In genomic region chr15:62119224-62119925, GRCh38 we compare ENCODE assay signal across 8 cellular contexts. TPM values are rescaled to one million over a fixed set of nuclear protein-coding genes. Genes with fewer than 3 reads are reported as not detected.
DNase-seq lines count a peak whose midpoint lies in the region; ATAC-seq and TF ChIP-seq lines count a peak whose summit lies in the region.

No MANE protein-coding gene starts in this region.

- no peaks in the 10 kb centered on the region for H3K36me3 Mint-ChIP-seq in activated CD8-positive, alpha-beta T cell treated with anti-CD3 and anti-CD28 coated beads for 36 hours (ENCODE audit: low read depth)

- peak; percentile 95 for ATAC-seq in activated CD8-positive, alpha-beta T cell treated with anti-CD3 and anti-CD28 coated beads for 36 hours

- H3K36me3 ChIP-seq in BJ (ENCODE audit: control insufficient read depth, insufficient read depth, low read length) (no peaks in the 10 kb centered on the region), skeletal muscle tissue (ENCODE audit: control insufficient read depth in 3 of 3, insufficient read depth in 3 of 3, low read length in 3 of 3) (no peaks in the 10 kb centered on the region)

- H3K27ac ChIP-seq in skeletal muscle tissue (ENCODE audit: low read depth, low read length), result peak overlapping the region; percentile 82

- H3K9me3 Mint-ChIP-seq in activated CD8-positive, alpha-beta T cell treated with anti-CD3 and anti-CD28 coated beads for 36 hours, result peaks cover 2% of the 10 kb centered on the region

- no peaks in the 10 kb centered on the region for H3K9me3 ChIP-seq in skeletal muscle tissue (ENCODE audit: control insufficient read depth in 3 of 3, low read length in 3 of 3)

- H3K4me1 ChIP-seq in skeletal muscle tissue (ENCODE audit: control insufficient read depth in 3 of 3, insufficient read depth in 3 of 3, low read length in 3 of 3), result peaks cover 2 to 14% (median 14%) of the 10 kb centered on the region in 3 donors

- POLR2A ChIA-PET in BJ (lab: Charles Lee), result interaction anchor here (0.6 kb wide), 1 partner anchor 204 kb away, joined by 4 read pairs; no protein-coding TSS in a partner anchor
- POLR2A ChIA-PET in activated CD8-positive, alpha-beta T cell treated with anti-CD3 and anti-CD28 coated beads for 36 hours (lab: Charles Lee), result no interaction called here

- DNase-seq in BJ (ENCODE audit: low read depth) (peak; percentile 88), HT1080 (ENCODE audit: low read depth) (peak; percentile 93), glomerular endothelial cell (ENCODE audit: extremely low read depth, low read depth, low spot score) (peak; percentile 90), 8988T (no peak), GM10266 (ENCODE audit: extremely low spot score) (no peak), HuH-7.5 (ENCODE audit: low spot score) (no peak)
- peak; percentile 37 for DNase-seq in activated CD8-positive, alpha-beta T cell treated with anti-CD3 and anti-CD28 coated beads for 36 hours

- H3K9ac ChIP-seq in skeletal muscle tissue (ENCODE audit: low read depth in 1 of 3, low read length in 3 of 3), result peak overlapping the region; percentile 35 to 75 (median 40)

- no peaks in the 10 kb centered on the region for H3K27me3 ChIP-seq in BJ (ENCODE audit: control insufficient read depth, insufficient read depth, low read length)
- H3K27me3 ChIP-seq in skeletal muscle tissue (ENCODE audit: control insufficient read depth in 3 of 3, insufficient read depth in 3 of 3, low read length in 3 of 3), result no peaks in the 10 kb centered on the region

- intact Hi-C loops in activated CD8-positive, alpha-beta T cell treated with anti-CD3 and anti-CD28 coated beads for 36 hours (cut with micrococcal nuclease), result no loop called here

- TF ChIP-seq CTCF in BJ (IDR thresholded peaks at IDR 0.05; ENCODE audit: insufficient read depth, low read depth, low read length) (no peak), GM10266 (IDR thresholded peaks at IDR 0.05; ENCODE audit: control insufficient read depth, insufficient read depth, low read depth, missing control alignments) (no peak)
- no peak for TF ChIP-seq CTCF in activated CD8-positive, alpha-beta T cell treated with anti-CD3 and anti-CD28 coated beads for 36 hours (IDR thresholded peaks at IDR 0.05)

- CTCF ChIA-PET in BJ (lab: Yijun Ruan, JAX), result interaction anchor here (0.7 to 1.4 kb wide), 3 partner anchors 9 to 12 kb away, joined by 3 to 5 read pairs (median 3); no protein-coding TSS in a partner anchor
- CTCF ChIA-PET in activated CD8-positive, alpha-beta T cell treated with anti-CD3 and anti-CD28 coated beads for 36 hours (lab: Charles Lee), result interaction anchor here (1.1 to 1.2 kb wide), 2 partner anchors 21 to 45 kb away, joined by 3 to 4 read pairs; no protein-coding TSS in a partner anchor

- H3K4me3 ChIP-seq in BJ (ENCODE audit: low read depth, low read length), result peak overlapping the region; percentile 22
- H3K4me3 ChIP-seq in skeletal muscle tissue (ENCODE audit: low read length in 3 of 3), result peak overlapping the region; percentile 52 to 64 (median 61)

- H3K27me3 Mint-ChIP-seq in activated CD8-positive, alpha-beta T cell treated with anti-CD3 and anti-CD28 coated beads for 36 hours, result no peaks in the 10 kb centered on the region

- peak overlapping the region; percentile 30 for H3K4me3 Mint-ChIP-seq in activated CD8-positive, alpha-beta T cell treated with anti-CD3 and anti-CD28 coated beads for 36 hours

- peaks cover 47% of the 10 kb centered on the region for H3K4me1 Mint-ChIP-seq in activated CD8-positive, alpha-beta T cell treated with anti-CD3 and anti-CD28 coated beads for 36 hours (ENCODE audit: low read depth)

- H3K27ac Mint-ChIP-seq in activated CD8-positive, alpha-beta T cell treated with anti-CD3 and anti-CD28 coated beads for 36 hours, result peak overlapping the region; percentile 80

RNA-seq across cellular contexts. Expression of gene C2CD4B, which starts 45.7 kb away (rescaled TPM):
- not detected in 2 replicates for polyA plus RNA-seq in BJ (2011; rRNA removed)
- not detected in 2 replicates for polyA minus RNA-seq in BJ (2011; rRNA and poly(A)+ RNA removed)
- total RNA-seq in HT1080 (2014; rRNA removed; shearing (Covaris generic)), result not detected in 2 replicates
- polyA plus RNA-seq in HT1080 (2015; cell fraction: cytosol; rRNA removed), result not detected in 2 replicates
- not detected in 2 replicates for polyA plus RNA-seq in HT1080 (2015; cell fraction: nucleus; rRNA removed)
- total RNA-seq in activated CD8-positive, alpha-beta T cell treated with anti-CD3 and anti-CD28 coated beads for 36 hours, result under 1 TPM; 0.38 to 0.43 TPM
- total RNA-seq in glomerular endothelial cell (94.0 and 176 TPM in 2 replicates), skeletal muscle tissue (8.4 TPM)

RNA-seq across cellular contexts. Expression of gene C2CD4A, which starts 52.6 kb away (rescaled TPM):
- polyA plus RNA-seq in BJ (2011; rRNA removed), result not detected in 2 replicates
- not detected in 2 replicates for polyA minus RNA-seq in BJ (2011; rRNA and poly(A)+ RNA removed)
- total RNA-seq in HT1080 (2014; rRNA removed; shearing (Covaris generic)), result not detected in 2 replicates
- not detected in 2 replicates for polyA plus RNA-seq in HT1080 (2015; cell fraction: cytosol; rRNA removed)
- not detected in 2 replicates for polyA plus RNA-seq in HT1080 (2015; cell fraction: nucleus; rRNA removed)
- total RNA-seq in activated CD8-positive, alpha-beta T cell treated with anti-CD3 and anti-CD28 coated beads for 36 hours, result 1 to 10 TPM in 1 of 2 experiments, under 1 TPM in 1; 0.67 to 1.0 TPM
- total RNA-seq in glomerular endothelial cell, result 0.05 and 1.1 TPM in 2 replicates
- total RNA-seq in skeletal muscle tissue, result not detected

RNA-seq across cellular contexts. Expression of gene VPS13C, which starts 59.1 kb away (rescaled TPM):
- polyA plus RNA-seq in BJ (2011; rRNA removed), result 6.0 and 13.5 TPM in 2 replicates
- polyA minus RNA-seq in BJ (2011; rRNA and poly(A)+ RNA removed), result 30.9 and 38.2 TPM in 2 replicates
- total RNA-seq in HT1080 (2014; rRNA removed; shearing (Covaris generic)), result 11.2 and 11.4 TPM in 2 replicates
- polyA plus RNA-seq in HT1080 (2015; cell fraction: cytosol; rRNA removed), result 7.1 and 11.5 TPM in 2 replicates
- polyA plus RNA-seq in HT1080 (2015; cell fraction: nucleus; rRNA removed), result 97.9 and 104 TPM in 2 replicates
- 10 to 100 TPM; 41.4 to 45.9 TPM for total RNA-seq in activated CD8-positive, alpha-beta T cell treated with anti-CD3 and anti-CD28 coated beads for 36 hours
- 58.2 and 84.0 TPM in 2 replicates for total RNA-seq in glomerular endothelial cell
- 73.6 TPM for total RNA-seq in skeletal muscle tissue

Comparison
In these comparisons a context has a peak if more than half of its experiments do, and no peak if none do; other contexts are left out.
1. DNase-seq: peak in BJ (single experiment), HT1080 (single experiment), activated CD8-positive, alpha-beta T cell treated with anti-CD3 and anti-CD28 coated beads for 36 hours (single experiment) and glomerular endothelial cell (single experiment); none in 8988T (single experiment), GM10266 (single experiment) and HuH-7.5 (single experiment).
2. RNA of gene C2CD4B, which starts 45.7 kb away (total RNA-seq): 94.0 to 176 TPM in glomerular endothelial cell; 8.4 TPM in skeletal muscle tissue (single experiment), 0.38 to 0.43 TPM in activated CD8-positive, alpha-beta T cell treated with anti-CD3 and anti-CD28 coated beads for 36 hours and not detected in HT1080; every median in the first group is over 10 times any median in the second.